In genomic region chr1:218930472-218930871, GRCh38 we compare ENCODE assay signal across 30 cellular contexts.
"Had no signal": no experiment of that assay in that cellular context is flagged by ENCODE, and none has a peak within 500 bp of the region (broad histone marks: within the 10 kb centered on the region; RNA-seq: fewer than 3 reads in every experiment).

No MANE protein-coding gene starts in this region.

- H3K9me3 Mint-ChIP-seq: activated T-helper 17 cell treated with anti-CD3 and anti-CD28 coated beads, Interleukin-2, amount 50 U/mL, for 72 hours had no signal

- H3K27ac Mint-ChIP-seq: activated B cell treated with CpG ODN at 0.5 μM for 24 hours; activated CD8-positive, alpha-beta T cell treated with anti-CD3 and anti-CD28 coated beads for 36 hours; activated naive CD8-positive, alpha-beta T cell; activated T-helper 17 cell treated with anti-CD3 and anti-CD28 coated beads, Interleukin-2, amount 50 U/mL, for 72 hours; dendritic cell treated with granulocyte-macrophage colony-stimulating factor and Interleukin-4, amounts not matched to agents 40 ng/mL and 50 ng/mL, for 4 days; endodermal cell; T-helper 17 cell; T-helper 2 cell treated with Interferon-gamma antibody and Interleukin-4, amounts not matched to agents 5 μg/mL and 100 μg/mL, for 36 hours had no signal

- H3K4me1 ChIP-seq: esophagus muscularis mucosa, gastroesophageal sphincter had no signal

- H3K27me3 Mint-ChIP-seq: activated T-helper 17 cell treated with anti-CD3 and anti-CD28 coated beads, Interleukin-2, amount 50 U/mL, for 72 hours; central memory CD8-positive, alpha-beta T cell; T-helper 17 cell had no signal

- H3K4me1 Mint-ChIP-seq: activated B cell treated with CpG ODN at 0.5 μM for 24 hours; activated T-helper 17 cell treated with anti-CD3 and anti-CD28 coated beads, Interleukin-2, amount 50 U/mL, for 72 hours; central memory CD8-positive, alpha-beta T cell; T-helper 17 cell had no signal

- H3K27me3 ChIP-seq: brain microvascular endothelial cell, dorsolateral prefrontal cortex, esophagus muscularis mucosa, gastroesophageal sphincter, heart right ventricle had no signal

- H3K36me3 Mint-ChIP-seq: activated naive CD8-positive, alpha-beta T cell had no signal

- H3K4me3 Mint-ChIP-seq: activated B cell treated with CpG ODN at 0.5 μM for 24 hours; activated CD8-positive, alpha-beta T cell treated with anti-CD3 and anti-CD28 coated beads for 36 hours; activated naive CD8-positive, alpha-beta T cell; activated T-cell treated with anti-CD3 and anti-CD28 coated beads, Interleukin-2, amount 50 U/mL, for 4 hours; activated T-helper 17 cell treated with anti-CD3 and anti-CD28 coated beads, Interleukin-2, amount 50 U/mL, for 72 hours; central memory CD8-positive, alpha-beta T cell; dendritic cell treated with granulocyte-macrophage colony-stimulating factor and Interleukin-4, amounts not matched to agents 40 ng/mL and 50 ng/mL, for 4 days; endodermal cell; T-helper 17 cell; T-helper 2 cell treated with Interferon-gamma antibody and Interleukin-4, amounts not matched to agents 5 μg/mL and 100 μg/mL, for 36 hours had no signal

- H3K36me3 ChIP-seq: brain microvascular endothelial cell, esophagus muscularis mucosa, gastroesophageal sphincter, heart right ventricle, WERI-Rb-1 had no signal

- ATAC-seq: activated CD4-positive, CD25-positive, alpha-beta regulatory T cell treated with anti-CD3 and anti-CD28 coated beads, Interleukin-2, amount 50 U/mL, for 24 hours; activated CD8-positive, alpha-beta T cell treated with anti-CD3 and anti-CD28 coated beads for 36 hours; activated T-cell treated with anti-CD3 and anti-CD28 coated beads, Interleukin-2, amount 50 U/mL, for 4 hours; activated T-helper 17 cell treated with anti-CD3 and anti-CD28 coated beads, Interleukin-2, amount 50 U/mL, for 72 hours; T-helper 17 cell had no signal

- DNase-seq: activated B cell treated with CpG ODN at 0.5 μM for 24 hours; activated CD4-positive, alpha-beta T cell treated with anti-CD3 and anti-CD28 coated beads for 48 hours; activated CD4-positive, alpha-beta T cell treated with anti-CD3 and anti-CD28 coated beads, Interleukin-2, amount 50 U/mL, for 1 hour; activated CD4-positive, alpha-beta T cell treated with anti-CD3 and anti-CD28 coated beads, Interleukin-2, amount 50 U/mL, for 48 hours; activated CD8-positive, alpha-beta memory T cell treated with anti-CD3 and anti-CD28 coated beads for 24 hours; activated CD8-positive, alpha-beta T cell treated with anti-CD3 and anti-CD28 coated beads for 36 hours; activated effector memory CD4-positive, alpha-beta T cell treated with Interleukin-2 at 50 U/mL for 16 hours; activated gamma-delta T cell treated with Interleukin-2 at 50 U/mL for 16 hours; activated naive CD4-positive, alpha-beta T cell treated with anti-CD3 and anti-CD28 coated beads, Interleukin-2, amount 50 U/mL, for 16 hours; activated naive CD4-positive, alpha-beta T cell treated with Interleukin-2 at 50 U/mL for 16 hours; activated T-cell treated with anti-CD3 and anti-CD28 coated beads, Interleukin-2, amount 50 U/mL, for 4 hours; amniotic stem cell; anterior cingulate cortex; dorsolateral prefrontal cortex; effector memory CD4-positive, alpha-beta T cell; endodermal cell; erythroblast; heart right ventricle; T-helper 17 cell; WERI-Rb-1 had no signal

- H3K27ac ChIP-seq: brain microvascular endothelial cell, coronary artery, dorsolateral prefrontal cortex, esophagus muscularis mucosa, gastroesophageal sphincter, heart right ventricle, WERI-Rb-1 had no signal

- H3K4me3 ChIP-seq: coronary artery, dorsolateral prefrontal cortex, esophagus muscularis mucosa, gastroesophageal sphincter, heart right ventricle had no signal
